1 cellular context compared by ENCODE assay signal in genomic region chr6:111591370-111591900, GRCh38.
TF ChIP-seq lines count a peak whose summit lies in the region.

No MANE protein-coding gene starts in this region.

TF ChIP-seq in K562, 482 proteins besides CTCF, POLR2A, EP300 and RAD21 (continued from another document):
- TF ChIP-seq RERE (CRISPR knock-in tag; IDR thresholded peaks at IDR 0.05; ENCODE audit: borderline replicate concordance) (no peak), HDAC3 (IDR thresholded peaks at IDR 0.05; ENCODE audit: borderline replicate concordance, partially characterized antibody) (peak; percentile 22), ZNF436 (CRISPR knock-in tag; IDR thresholded peaks at IDR 0.05) (no peak), FUS (optimal IDR thresholded peaks at IDR 0.05; ENCODE audit: low read depth, low read length) (no peak), PML (IDR thresholded peaks at IDR 0.05; ENCODE audit: low read length) (0 out of 2 replicates have a peak, but pooled peaks have one; percentile 20), U2AF2 (optimal IDR thresholded peaks at IDR 0.05; ENCODE audit: low read depth, low read length) (no peak), RBM34 (IDR thresholded peaks at IDR 0.05; ENCODE audit: borderline replicate concordance, insufficient read depth, low read length) (no peak), SOX6 (IDR thresholded peaks at IDR 0.05) (peak; percentile 45; the same call in 1 of the 2 replicates), USF1 (CRISPR knock-in tag; IDR thresholded peaks at IDR 0.05) (no peak), PPARD (CRISPR knock-in tag; IDR thresholded peaks at IDR 0.05) (no peak), RNF2 (IDR thresholded peaks at IDR 0.05) (peak; percentile 52; the same call in 1 of the 2 replicates), ZNF764 (CRISPR knock-in tag; IDR thresholded peaks at IDR 0.05; ENCODE audit: low read depth) (no peak), HOMEZ (CRISPR knock-in tag; IDR thresholded peaks at IDR 0.05) (no peak), ZNF583 (CRISPR knock-in tag; IDR thresholded peaks at IDR 0.05) (no peak), CREB5 (CRISPR knock-in tag; IDR thresholded peaks at IDR 0.05) (no peak), EHMT2 (IDR thresholded peaks at IDR 0.05) (no peak), ATF3 (IDR thresholded peaks at IDR 0.05) (peak; percentile 91), ATF3 (CRISPR knock-in tag; conservative IDR thresholded peaks at IDR 0.05) (no peak), NEUROD1 (IDR thresholded peaks at IDR 0.05; ENCODE audit: borderline replicate concordance, low read depth, low read length, partially characterized antibody) (peak; percentile 58), SMARCB1 (IDR thresholded peaks at IDR 0.05; ENCODE audit: insufficient read length, low read depth) (no peak), TRIM24 (IDR thresholded peaks at IDR 0.05) (peak in 1 of 2 experiments; percentile 61; a peak in 1 of 4 replicates), ZNF518B (CRISPR knock-in tag; IDR thresholded peaks at IDR 0.05) (no peak), XRCC3 (IDR thresholded peaks at IDR 0.05) (no peak), HCFC1 (IDR thresholded peaks at IDR 0.05; ENCODE audit: low read depth, low read length) (no peak), PHB2 (IDR thresholded peaks at IDR 0.05; ENCODE audit: low read depth) (no peak), UBTF (IDR thresholded peaks at IDR 0.05; ENCODE audit: borderline replicate concordance in 1 of 2, low read depth in 2 of 2, low read length in 2 of 2) (0 out of 4 replicates have a peak, but pooled peaks of 1 of the 2 experiments have one; percentile 14), RBM25 (IDR thresholded peaks at IDR 0.05; ENCODE audit: low read depth, low read length, severe bottlenecking) (no peak), HDAC2 (IDR thresholded peaks at IDR 0.05) (peak; percentile 96), CTBP1 (IDR thresholded peaks at IDR 0.05; ENCODE audit: borderline replicate concordance) (peak; percentile 87), SAFB (IDR thresholded peaks at IDR 0.05; ENCODE audit: borderline replicate concordance, low read depth, low read length) (no peak), SMAD2 (IDR thresholded peaks at IDR 0.05; ENCODE audit: low read depth, low read length) (no peak), JUNB (CRISPR knock-in tag; conservative IDR thresholded peaks at IDR 0.05) (no peak)
